ENCODE assay signal across 12 cellular contexts in the genomic region with DNA sequence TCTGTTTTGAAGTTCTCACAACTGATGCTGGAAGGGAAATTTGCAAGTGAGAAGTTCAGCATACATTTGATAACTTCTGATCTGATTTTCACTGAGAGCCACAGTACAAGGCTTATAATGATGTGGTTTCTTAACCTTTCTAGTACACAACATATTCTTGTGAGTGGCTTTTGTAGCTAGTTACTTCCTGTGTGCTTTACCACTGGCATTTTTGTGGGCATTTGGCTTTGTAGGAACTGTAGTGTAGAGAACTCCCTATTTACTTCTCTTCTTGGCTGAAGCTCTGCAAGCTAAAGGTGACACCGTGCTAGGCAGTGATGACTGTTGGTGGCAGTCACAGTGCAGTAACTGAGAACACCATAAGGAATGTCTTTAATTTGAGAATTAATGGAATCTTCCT. TPM values are rescaled to one million over a fixed set of nuclear protein-coding genes. Genes with fewer than 3 reads are reported as not detected.
DNase-seq lines count a peak whose midpoint lies in the region; ATAC-seq, FAIRE-seq and TF ChIP-seq lines count a peak whose summit lies in the region.
"Had no signal": no experiment of that assay in that cellular context is flagged by ENCODE, and none has a peak within 500 bp of the region (broad histone marks: within the 10 kb centered on the region; RNA-seq: fewer than 3 reads in every experiment).

No MANE protein-coding gene starts in this region.

- intact Hi-C loops in PC-3 (cut with micrococcal nuclease): no loop called here

- dilution Hi-C loops in keratinocyte (cut with MboI; ENCODE audit: extremely low pct_ligation_motif_present, low sequenced_read_pairs): no loop called here

- H3K9me1 ChIP-seq in keratinocyte (ENCODE audit: control insufficient read depth, extremely low read depth, insufficient read depth, low read length): peaks cover 2% of the 10 kb centered on the region

- H3K4me3 ChIP-seq in AG10803 (ENCODE audit: low read length) (no peak overlapping the region), PC-3 (ENCODE audit: low read length) (no peak overlapping the region), keratinocyte (ENCODE audit: control insufficient read depth in 2 of 3, extremely low read depth in 1 of 3, insufficient read depth in 2 of 3, low read depth in 1 of 3, low read length in 3 of 3) (no peak overlapping the region)

- peak; percentile 46 for ATAC-seq in GM18867 (IDR thresholded peaks at IDR 0.05; ENCODE audit: unreplicated experiment)
- peak; percentile 76 for ATAC-seq in PC-3

- no peaks in the 10 kb centered on the region for H3K9me2 ChIP-seq in PC-3 (replicated peaks; ENCODE audit: low read length)

- CTCF ChIA-PET in PC-3 (lab: Charles Lee): no interaction called here

- H3K27ac ChIP-seq in PC-3 (ENCODE audit: low read length) (no peak overlapping the region), keratinocyte (ENCODE audit: control insufficient read depth, insufficient read depth, low read length) (no peak overlapping the region)

- H3K9me3 ChIP-seq in PC-3 (ENCODE audit: low read length): no peaks in the 10 kb centered on the region
- H3K9me3 ChIP-seq in keratinocyte (ENCODE audit: control insufficient read depth, low read depth, low read length): no peaks in the 10 kb centered on the region

- DNase-seq in AG10803 (ENCODE audit: low read depth) (peak; percentile 53), PC-3 (peak; percentile 36), keratinocyte (ENCODE audit: low read depth, low spot score) (no peak), COR-L47 (lab: John Stamatoyannopoulos, UW) (no peak), NCI-H2029 treated with DMSO at 0.1 percent for 48 hours (lab: John Stamatoyannopoulos, UW) (no peak), NCI-H774 (lab: John Stamatoyannopoulos, UW) (no peak), DMS114 treated with DMSO at 0.1 percent for 48 hours (lab: John Stamatoyannopoulos, UW; ENCODE audit: unreplicated experiment) (no peak)
- DNase-seq: naive B cell, NCI-H2171 treated with DMSO at 0.1 percent for 48 hours had no signal

- H3K79me2 ChIP-seq in PC-3 (ENCODE audit: low read length): peaks cover 98% of the 10 kb centered on the region
- H3K79me2 ChIP-seq in keratinocyte (ENCODE audit: control insufficient read depth, insufficient read depth, low read length): peaks cover 87% of the 10 kb centered on the region

- H3K27me3 ChIP-seq in PC-3 (ENCODE audit: low read length): no peaks in the 10 kb centered on the region
- H3K27me3 ChIP-seq in keratinocyte (ENCODE audit: control insufficient read depth, extremely low read depth, insufficient read depth, low read length): no peaks in the 10 kb centered on the region

- no peak overlapping the region for H3K9ac ChIP-seq in PC-3 (ENCODE audit: low read length)
- no peak overlapping the region for H3K9ac ChIP-seq in keratinocyte (ENCODE audit: control insufficient read depth, extremely low read depth, insufficient read depth, low read length)

- no peaks in the 10 kb centered on the region for H3K36me3 ChIP-seq in PC-3 (ENCODE audit: low read depth, low read length)
- H3K36me3 ChIP-seq in keratinocyte (ENCODE audit: control insufficient read depth in 2 of 2, extremely low read depth in 1 of 2, insufficient read depth in 2 of 2, low read length in 2 of 2): no peaks in the 10 kb centered on the region

- no peak overlapping the region for H2AFZ ChIP-seq in PC-3 (ENCODE audit: low read length)
- no peak overlapping the region for H2AFZ ChIP-seq in keratinocyte (ENCODE audit: control insufficient read depth, low read length)

- no peak for FAIRE-seq in keratinocyte (lab: Jason Lieb, UNC)
- FAIRE-seq: bronchial epithelial cell, D721Med had no signal

- peak overlapping the region; percentile 10; the same call in 1 of the 2 replicates for H3K4me2 ChIP-seq in PC-3 (ENCODE audit: low read length)
- peak overlapping the region; percentile 38 for H3K4me2 ChIP-seq in keratinocyte (ENCODE audit: control insufficient read depth, extremely low read depth, insufficient read depth, low read depth, low read length)

- no TSS peak for BruUV-seq in PC-3 (replicated peaks; lab: Mats Ljungman, UMichigan)

- H3K4me1 ChIP-seq in PC-3 (ENCODE audit: insufficient read depth, low read length) (peaks cover 15% of the 10 kb centered on the region), keratinocyte (ENCODE audit: control insufficient read depth, extremely low read depth, insufficient read depth, low read length) (peaks cover 9% of the 10 kb centered on the region)

- no peaks in the 10 kb centered on the region for H3F3A ChIP-seq in PC-3 (ENCODE audit: low read length, unreplicated experiment)

- TF ChIP-seq CTCF in AG10803 (conservative IDR thresholded peaks at IDR 0.05; ENCODE audit: low read length) (no peak), PC-3 (conservative IDR thresholded peaks at IDR 0.05; ENCODE audit: low read depth, low read length) (no peak), keratinocyte (optimal IDR thresholded peaks at IDR 0.05 in 1 of 3, IDR thresholded peaks at IDR 0.05 in 1 of 3, conservative IDR thresholded peaks at IDR 0.05 in 1 of 3; ENCODE audit: extremely low read depth in 1 of 3, insufficient read depth in 2 of 3, low read length in 3 of 3) (no peak)

- H4K20me1 ChIP-seq in PC-3 (ENCODE audit: low read length) (peaks cover 20% of the 10 kb centered on the region), keratinocyte (ENCODE audit: control insufficient read depth, extremely low read depth, insufficient read depth, low read length) (peaks cover 7% of the 10 kb centered on the region)

- POLR2A ChIA-PET in PC-3 (lab: Charles Lee; ENCODE audit: unreplicated experiment): interaction anchor here (0.6 to 0.9 kb wide), 2 partner anchors 16 to 1048 kb away, joined by 4 to 5 read pairs; no protein-coding TSS in a partner anchor

RNA-seq across cellular contexts. Expression of a gene that starts 14.9 kb away (rescaled TPM):
- total RNA-seq in PC-3 (2014; rRNA removed): 33.5 and 45.2 TPM in 2 replicates
- polyA plus RNA-seq in keratinocyte: 13.4 to 22.4 TPM (median 14.2 TPM) in 3 replicates
- polyA plus RNA-seq in keratinocyte (2011; ENCODE audit: low read depth): 107 TPM
- polyA plus RNA-seq in keratinocyte (2011; cell fraction: cytosol; rRNA removed): 8.1 and 13.8 TPM in 2 replicates
- 25.8 and 29.9 TPM in 2 replicates for polyA plus RNA-seq in keratinocyte (2011; cell fraction: nucleus; rRNA removed)
- polyA plus RNA-seq in keratinocyte (2012; ENCODE audit: low replicate concordance): 19.8 and 33.1 TPM in 2 replicates
- polyA minus RNA-seq in keratinocyte: 3.3 to 44.5 TPM (median 20.2 TPM) in 3 replicates
- polyA minus RNA-seq in keratinocyte (2011; cell fraction: cytosol; rRNA and poly(A)+ RNA removed): 12.3 TPM
- polyA minus RNA-seq in keratinocyte (2011; cell fraction: nucleus; rRNA and poly(A)+ RNA removed): 27.2 and 57.8 TPM in 2 replicates

Comparison
In these comparisons a context has a peak if more than half of its experiments do, and no peak if none do; other contexts are left out.
1. DNase-seq: peak in AG10803 (single experiment) and PC-3 (single experiment); none in keratinocyte (single experiment), COR-L47 (single experiment), NCI-H2029 treated with DMSO at 0.1 percent for 48 hours (single experiment), NCI-H774 (single experiment) and DMS114 treated with DMSO at 0.1 percent for 48 hours (single experiment).